ENCODE assay signal across 8 cellular contexts in the genomic region with DNA sequence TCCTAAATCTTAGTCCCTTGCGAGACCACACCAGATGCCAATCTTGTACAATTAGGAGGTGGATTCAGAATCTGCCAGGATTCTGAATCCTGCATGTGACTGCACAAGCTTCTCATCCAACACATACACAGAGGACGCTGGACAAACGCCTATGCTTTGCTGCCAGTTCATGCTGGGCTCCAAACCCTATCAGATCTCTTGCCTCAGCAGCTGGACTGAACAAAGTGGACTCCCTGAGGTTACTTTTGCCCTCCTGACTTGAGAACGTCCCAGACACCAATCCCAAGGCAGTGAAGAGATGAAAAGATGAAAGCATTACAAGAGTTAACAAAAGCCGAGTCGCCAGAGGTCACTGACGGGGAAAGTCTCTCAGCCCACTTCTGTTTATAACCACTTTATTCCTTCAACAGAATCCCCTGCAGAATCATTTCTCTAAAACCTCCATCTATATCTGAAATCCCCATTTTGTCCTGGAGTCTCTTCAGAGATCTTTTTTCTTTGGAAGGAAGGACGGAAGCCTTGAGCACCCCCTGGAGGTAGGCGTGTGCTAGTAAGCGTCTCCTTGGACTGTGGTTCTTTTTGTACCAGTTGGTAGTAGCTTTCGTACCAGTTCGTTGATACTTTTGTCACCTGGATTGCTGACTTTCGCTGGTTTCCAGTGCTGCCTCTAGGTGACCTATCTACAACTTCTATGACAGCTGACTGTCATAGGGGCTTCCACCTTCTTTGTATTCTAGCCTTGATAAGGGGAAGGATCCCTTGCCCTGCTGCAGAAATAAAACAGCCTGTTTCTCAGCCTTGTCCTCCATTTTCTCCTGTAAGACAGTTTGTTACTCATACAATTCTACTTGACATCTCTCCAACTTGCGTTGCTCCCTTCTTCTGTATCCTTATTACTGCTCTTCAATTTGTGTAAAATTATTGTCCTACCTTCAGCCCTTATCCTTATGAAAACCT. TPM values are rescaled to one million over a fixed set of nuclear protein-coding genes. Genes with fewer than 3 reads are reported as not detected.
DNase-seq lines count a peak whose midpoint lies in the region; ATAC-seq and TF ChIP-seq lines count a peak whose summit lies in the region.

No MANE protein-coding gene starts in this region.

- H3K36me3 Mint-ChIP-seq in CD4-positive, alpha-beta memory T cell = no peaks in the 10 kb centered on the region
- H3K36me3 Mint-ChIP-seq in natural killer cell treated with Interleukin-12 subunit alpha and Interleukin-12 subunit beta and Interleukin-15 and Interleukin-18, amount 100 ng/mL, for 72 hours = no peaks in the 10 kb centered on the region

- DNase-seq in CD4-positive, alpha-beta memory T cell = peak; percentile 51 to 63 (median 55)
- DNase-seq in HK-2 (ENCODE audit: unreplicated experiment) (peak; percentile 34), NOMO-1 treated with DMSO at 0.1 percent for 48 hours (lab: John Stamatoyannopoulos, UW; ENCODE audit: unreplicated experiment) (peak; percentile 67), activated T-cell treated with anti-CD3 and anti-CD28 coated beads for 1 hour (ENCODE audit: low read depth) (peak; percentile 53), esophagus muscularis mucosa (ENCODE audit: extremely low spot score) (no peak)
- DNase-seq in natural killer cell treated with Interleukin-12 subunit alpha and Interleukin-12 subunit beta and Interleukin-15 and Interleukin-18, amount 100 ng/mL, for 72 hours (ENCODE audit: low spot score) = peak; percentile 74
- peak; percentile 76 for DNase-seq in stimulated activated naive CD8-positive, alpha-beta T cell treated with anti-CD3 and anti-CD28 coated beads, Interleukin-15, Interleukin-2, amounts not matched to agents 100 U/mL and 50 U/mL, for 24 hours

- intact Hi-C loops in CD4-positive, alpha-beta memory T cell (cut with micrococcal nuclease) = loop anchor here (1.0 to 5.0 kb wide), 7 partner anchors 16 to 623 kb away; a partner anchor contains a TSS
- intact Hi-C loops in esophagus muscularis mucosa (cut with DNase I) = loop anchor here (2.0 to 10.0 kb wide), 3 partner anchors 178 to 624 kb away; no protein-coding TSS in a partner anchor

- H3K36me3 ChIP-seq in CD4-positive, alpha-beta memory T cell (ENCODE audit: insufficient read depth, low read length) = no peaks in the 10 kb centered on the region
- H3K36me3 ChIP-seq in esophagus muscularis mucosa = no peaks in the 10 kb centered on the region

- no peak for TF ChIP-seq POLR2A in esophagus muscularis mucosa (IDR thresholded peaks at IDR 0.05; ENCODE audit: low read depth)

- no peaks in the 10 kb centered on the region for H3K9me3 ChIP-seq in CD4-positive, alpha-beta memory T cell (ENCODE audit: control insufficient read depth in 1 of 2, low read length in 2 of 2)
- H3K9me3 ChIP-seq in esophagus muscularis mucosa = no peaks in the 10 kb centered on the region

- peak overlapping the region in 1 of 2 donors; percentile 3 for H3K4me3 ChIP-seq in CD4-positive, alpha-beta memory T cell (ENCODE audit: low read length in 2 of 2)
- peak overlapping the region; percentile 19 to 45 (median 28) for H3K4me3 ChIP-seq in esophagus muscularis mucosa

- POLR2A ChIA-PET in CD4-positive, alpha-beta memory T cell (lab: Charles Lee; ENCODE audit: partially characterized antibody) = interaction anchor here (0.7 to 1.3 kb wide), 3 partner anchors 29 to 177 kb away, joined by 3 read pairs; no protein-coding TSS in a partner anchor

- peak overlapping the region in 3 of 7 donors; percentile 24 to 72 (median 31) for H3K27ac Mint-ChIP-seq in CD4-positive, alpha-beta memory T cell
- H3K27ac Mint-ChIP-seq in natural killer cell treated with Interleukin-12 subunit alpha and Interleukin-12 subunit beta and Interleukin-15 and Interleukin-18, amount 100 ng/mL, for 72 hours = peak overlapping the region; percentile 69 to 86

- CTCF ChIA-PET in CD4-positive, alpha-beta memory T cell (lab: Charles Lee; ENCODE audit: partially characterized antibody) = interaction anchor here (0.6 to 3.8 kb wide), 20 partner anchors 13 to 631 kb away, joined by 3 to 30 read pairs (median 4); a partner anchor contains a TSS

- ATAC-seq in GM19452 (IDR thresholded peaks at IDR 0.05; ENCODE audit: unreplicated experiment) = peak; percentile 43
- ATAC-seq in natural killer cell treated with Interleukin-12 subunit alpha and Interleukin-12 subunit beta and Interleukin-15 and Interleukin-18, amount 100 ng/mL, for 72 hours = peak; percentile 63 to 68
- peak; percentile 11 for ATAC-seq in stimulated activated naive CD8-positive, alpha-beta T cell treated with anti-CD3 and anti-CD28 coated beads, Interleukin-15, Interleukin-2, amounts not matched to agents 100 U/mL and 50 U/mL, for 24 hours

- no peaks in the 10 kb centered on the region for H3K27me3 ChIP-seq in CD4-positive, alpha-beta memory T cell (ENCODE audit: insufficient read depth, low read length)
- no peaks in the 10 kb centered on the region for H3K27me3 ChIP-seq in esophagus muscularis mucosa

- H3K4me3 Mint-ChIP-seq in CD4-positive, alpha-beta memory T cell = peak overlapping the region; percentile 65 to 89 (median 75)
- peak overlapping the region; percentile 78 for H3K4me3 Mint-ChIP-seq in natural killer cell treated with Interleukin-12 subunit alpha and Interleukin-12 subunit beta and Interleukin-15 and Interleukin-18, amount 100 ng/mL, for 72 hours

- H3K4me1 Mint-ChIP-seq in CD4-positive, alpha-beta memory T cell = peaks cover 10 to 18% (median 11%) of the 10 kb centered on the region in 4 donors
- peaks cover 45 to 52% of the 10 kb centered on the region in 2 donors for H3K4me1 Mint-ChIP-seq in natural killer cell treated with Interleukin-12 subunit alpha and Interleukin-12 subunit beta and Interleukin-15 and Interleukin-18, amount 100 ng/mL, for 72 hours (ENCODE audit: low read depth in 2 of 2)

- no peak overlapping the region for H3K27ac ChIP-seq in CD4-positive, alpha-beta memory T cell (ENCODE audit: low read depth, low read length)
- no peak overlapping the region for H3K27ac ChIP-seq in esophagus muscularis mucosa (replicated peaks in 1 of 4)

- TF ChIP-seq EP300 in esophagus muscularis mucosa (IDR thresholded peaks at IDR 0.05) = no peak

- TF ChIP-seq CTCF in esophagus muscularis mucosa (IDR thresholded peaks at IDR 0.05) = peak; percentile 87 to 97 (median 88)

- H3K4me1 ChIP-seq in CD4-positive, alpha-beta memory T cell (ENCODE audit: insufficient read depth, low read length) = peaks cover 4% of the 10 kb centered on the region
- H3K4me1 ChIP-seq in esophagus muscularis mucosa = peaks cover 3 to 11% (median 9%) of the 10 kb centered on the region in 4 donors

- 37% methylated on average over 14 of the region's 14 CpGs for WGBS in esophagus muscularis mucosa

- H3K27me3 Mint-ChIP-seq in CD4-positive, alpha-beta memory T cell = peaks cover 7 to 9% of the 10 kb centered on the region in 2 donors
- H3K27me3 Mint-ChIP-seq in natural killer cell treated with Interleukin-12 subunit alpha and Interleukin-12 subunit beta and Interleukin-15 and Interleukin-18, amount 100 ng/mL, for 72 hours = peaks cover 0 to 3% of the 10 kb centered on the region in 2 donors

- H3K9me3 Mint-ChIP-seq in CD4-positive, alpha-beta memory T cell = peaks cover 0 to 1% (median 0%) of the 10 kb centered on the region in 8 donors
- H3K9me3 Mint-ChIP-seq in natural killer cell treated with Interleukin-12 subunit alpha and Interleukin-12 subunit beta and Interleukin-15 and Interleukin-18, amount 100 ng/mL, for 72 hours = peaks cover 4% of the 10 kb centered on the region

RNA-seq across cellular contexts. Expression of a gene that starts 26.1 kb away (rescaled TPM):
- 10 to 100 TPM; 47.1 to 51.0 TPM for total RNA-seq in CD4-positive, alpha-beta memory T cell
- 10 to 100 TPM; 15.5 to 26.9 TPM for polyA plus RNA-seq in CD4-positive, alpha-beta memory T cell
- total RNA-seq in esophagus muscularis mucosa = 10 to 100 TPM; 11.1 to 14.7 (median 13.4) TPM
- total RNA-seq in natural killer cell treated with Interleukin-12 subunit alpha and Interleukin-12 subunit beta and Interleukin-15 and Interleukin-18, amount 100 ng/mL, for 72 hours = 100 to 1,000 TPM in 1 of 2 donors, 10 to 100 TPM in 1; 89.3 to 143 TPM

Comparison
In these comparisons a context has a peak if more than half of its experiments do, and no peak if none do; other contexts are left out.
1. ATAC-seq: peak in every context shown above with its lines; median percentile 66 in natural killer cell treated with Interleukin-12 subunit alpha and Interleukin-12 subunit beta and Interleukin-15 and Interleukin-18, amount 100 ng/mL, for 72 hours; 43 in GM19452; 11 in stimulated activated naive CD8-positive, alpha-beta T cell treated with anti-CD3 and anti-CD28 coated beads, Interleukin-15, Interleukin-2, amounts not matched to agents 100 U/mL and 50 U/mL, for 24 hours.